ENCODE assay signal across 9 cellular contexts in the genomic region with DNA sequence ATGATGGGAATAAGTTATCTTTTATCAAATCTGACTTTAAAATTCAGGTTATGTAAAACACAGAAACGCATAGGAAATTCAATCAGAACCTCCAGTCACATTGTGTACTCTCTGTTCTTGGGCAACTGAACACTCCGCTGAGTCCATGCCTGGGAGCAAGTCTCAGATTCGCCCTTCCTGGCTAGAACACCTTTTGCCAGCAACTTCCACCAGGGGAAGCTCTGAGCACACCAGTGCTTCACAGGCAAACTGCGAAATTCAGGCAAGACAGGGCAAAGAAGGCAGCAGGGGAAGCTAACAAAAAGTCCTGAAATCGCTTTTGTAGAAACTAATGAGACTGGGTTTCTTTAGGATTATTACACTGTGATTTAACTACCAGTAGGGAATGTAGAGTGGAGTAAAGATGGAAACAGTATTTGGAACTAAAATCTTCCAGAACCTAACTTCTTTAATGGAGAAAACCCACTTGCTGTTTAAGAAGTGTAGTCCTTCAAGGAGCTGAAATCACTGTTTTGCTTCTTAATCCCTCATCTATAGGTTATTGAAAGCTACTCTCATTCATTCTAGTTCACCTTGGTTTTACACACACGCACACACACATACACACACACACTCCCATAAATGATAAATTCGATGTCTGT.
DNase-seq lines count a peak whose midpoint lies in the region; ATAC-seq, FAIRE-seq and TF ChIP-seq lines count a peak whose summit lies in the region.
"Had no signal": no experiment of that assay in that cellular context is flagged by ENCODE, and none has a peak within 500 bp of the region (broad histone marks: within the 10 kb centered on the region; RNA-seq: fewer than 3 reads in every experiment).

No MANE protein-coding gene starts in this region.

- peak; percentile 4 for DNase-seq in DND-41
- peak; percentile 5 for DNase-seq in H54 (ENCODE audit: insufficient read length, low spot score)
- peak; percentile 78 to 87 for DNase-seq in NCI-H446 (lab: John Stamatoyannopoulos, UW)
- peak; percentile 34 for DNase-seq in mammary epithelial cell
- DNase-seq in middle frontal gyrus (ENCODE audit: extremely low spot score, low spot score) = peak; percentile 44
- DNase-seq in stimulated activated effector memory CD8-positive, alpha-beta T cell treated with anti-CD3 and anti-CD28 coated beads, Interleukin-12 subunit alpha, Interleukin-12 subunit beta, amount 100 ng/mL, for 72 hours (ENCODE audit: low spot score in 2 of 2) = no peak
- no peak for DNase-seq in stimulated activated CD4-positive, alpha-beta T cell treated with anti-CD3 and anti-CD28 coated beads, Interleukin-4, amount 100 ng/mL, for 24 hours

- H3K4me1 ChIP-seq in DND-41 (ENCODE audit: insufficient read depth, low read length) (no peaks in the 10 kb centered on the region), mammary epithelial cell (ENCODE audit: insufficient read depth, low read length) (no peaks in the 10 kb centered on the region)

- no peak for FAIRE-seq in H54 (lab: Jason Lieb, UNC)

- peak; percentile 48 for TF ChIP-seq CTCF in DND-41 (IDR thresholded peaks at IDR 0.05; ENCODE audit: borderline replicate concordance, extremely low read depth, low read length, poor library complexity, severe bottlenecking)
- peak; percentile 46 to 91 for TF ChIP-seq CTCF in mammary epithelial cell (conservative IDR thresholded peaks at IDR 0.05 in 1 of 2, IDR thresholded peaks at IDR 0.05 in 1 of 2; ENCODE audit: extremely low read depth in 1 of 2, insufficient read depth in 1 of 2, low read depth in 1 of 2, low read length in 2 of 2)

- no peaks in the 10 kb centered on the region for H3K36me3 Mint-ChIP-seq in stimulated activated effector memory CD8-positive, alpha-beta T cell treated with anti-CD3 and anti-CD28 coated beads, Interleukin-12 subunit alpha, Interleukin-12 subunit beta, amount 100 ng/mL, for 72 hours
- H3K36me3 Mint-ChIP-seq: memory B cell had no signal

- H3K27ac Mint-ChIP-seq in stimulated activated effector memory CD8-positive, alpha-beta T cell treated with anti-CD3 and anti-CD28 coated beads, Interleukin-12 subunit alpha, Interleukin-12 subunit beta, amount 100 ng/mL, for 72 hours = no peak overlapping the region
- H3K27ac Mint-ChIP-seq: memory B cell had no signal

- H4K20me1 ChIP-seq in DND-41 (ENCODE audit: insufficient read depth, low read length) = no peaks in the 10 kb centered on the region
- H4K20me1 ChIP-seq in mammary epithelial cell (ENCODE audit: insufficient read depth, low read length) = no peaks in the 10 kb centered on the region

- H3K4me3 Mint-ChIP-seq in stimulated activated effector memory CD8-positive, alpha-beta T cell treated with anti-CD3 and anti-CD28 coated beads, Interleukin-12 subunit alpha, Interleukin-12 subunit beta, amount 100 ng/mL, for 72 hours = no peak overlapping the region
- H3K4me3 Mint-ChIP-seq: memory B cell had no signal

- intact Hi-C loops in mammary epithelial cell (cut with micrococcal nuclease) = loop anchor here (1.0 to 5.0 kb wide), 3 partner anchors 135 to 1897 kb away; no protein-coding TSS in a partner anchor

- H3K27me3 ChIP-seq in DND-41 (ENCODE audit: insufficient read depth, low read length, poor library complexity) (no peaks in the 10 kb centered on the region), mammary epithelial cell (ENCODE audit: insufficient read depth, low read length) (no peaks in the 10 kb centered on the region)

- CTCF ChIA-PET in mammary epithelial cell (lab: Charles Lee; ENCODE audit: low non-redundant PET) = no interaction called here

- H3K79me2 ChIP-seq in DND-41 (ENCODE audit: insufficient read depth, low read length) = no peaks in the 10 kb centered on the region
- H3K79me2 ChIP-seq in mammary epithelial cell (ENCODE audit: insufficient read depth, low read length) = no peaks in the 10 kb centered on the region

- dilution Hi-C loops in mammary epithelial cell (cut with HindIII; ENCODE audit: low sequenced_read_pairs) = no loop called here

- no peaks in the 10 kb centered on the region for H3K36me3 ChIP-seq in DND-41 (ENCODE audit: insufficient read depth, low read length)
- H3K36me3 ChIP-seq in mammary epithelial cell (ENCODE audit: insufficient read depth, low read length) = no peaks in the 10 kb centered on the region

- ATAC-seq in DND-41 (ENCODE audit: insufficient read depth, low read depth) (peak; percentile 50; the same call in 1 of the 3 replicates), HG03039 (IDR thresholded peaks at IDR 0.05; ENCODE audit: unreplicated experiment) (no peak)
- no peak for ATAC-seq in stimulated activated effector memory CD8-positive, alpha-beta T cell treated with anti-CD3 and anti-CD28 coated beads, Interleukin-12 subunit alpha, Interleukin-12 subunit beta, amount 100 ng/mL, for 72 hours

- H3K4me1 Mint-ChIP-seq in stimulated activated effector memory CD8-positive, alpha-beta T cell treated with anti-CD3 and anti-CD28 coated beads, Interleukin-12 subunit alpha, Interleukin-12 subunit beta, amount 100 ng/mL, for 72 hours = no peaks in the 10 kb centered on the region
- H3K4me1 Mint-ChIP-seq: memory B cell had no signal

- TF ChIP-seq POLR2A in H54 (IDR thresholded peaks at IDR 0.05; ENCODE audit: low read depth, low read length) = no peak

- H3K27ac ChIP-seq in DND-41 (ENCODE audit: low read length) = no peak overlapping the region
- no peak overlapping the region for H3K27ac ChIP-seq in mammary epithelial cell (ENCODE audit: insufficient read depth, low read depth, low read length)

- no peak overlapping the region for H3K4me3 ChIP-seq in DND-41 (ENCODE audit: low read depth in 1 of 2, low read length in 2 of 2)
- no peak overlapping the region for H3K4me3 ChIP-seq in mammary epithelial cell (replicated peaks in 1 of 3; ENCODE audit: insufficient read depth in 1 of 3, low read depth in 2 of 3, low read length in 3 of 3)

- no peaks in the 10 kb centered on the region for H3K9me3 Mint-ChIP-seq in stimulated activated effector memory CD8-positive, alpha-beta T cell treated with anti-CD3 and anti-CD28 coated beads, Interleukin-12 subunit alpha, Interleukin-12 subunit beta, amount 100 ng/mL, for 72 hours

- in situ Hi-C loops in mammary epithelial cell (cut with MboI; ENCODE audit: low sequenced_read_pairs in 2 of 2) = no loop called here

- H3K4me2 ChIP-seq in DND-41 (ENCODE audit: insufficient read depth, low read length) = no peak overlapping the region
- no peak overlapping the region for H3K4me2 ChIP-seq in mammary epithelial cell (ENCODE audit: insufficient read depth, low read depth, low read length)

- BruUV-seq in mammary epithelial cell (replicated peaks; lab: Mats Ljungman, UMichigan) = no TSS peak

- H3K9me3 ChIP-seq in DND-41 (ENCODE audit: insufficient read depth, low read length, severe bottlenecking) (no peaks in the 10 kb centered on the region), mammary epithelial cell (replicated peaks; ENCODE audit: insufficient read depth, low read length) (no peaks in the 10 kb centered on the region)

- H2AFZ ChIP-seq in DND-41 (ENCODE audit: low read depth, low read length) = no peak overlapping the region
- H2AFZ ChIP-seq in mammary epithelial cell (ENCODE audit: low read depth, low read length) = no peak overlapping the region

- WGBS in mammary epithelial cell (ENCODE audit: low coverage, missing lambda C conversion rate) = 6% methylated on average over 7 of the region's 7 CpGs

- H3K9ac ChIP-seq in DND-41 (ENCODE audit: low read depth, low read length) (no peak overlapping the region), mammary epithelial cell (ENCODE audit: insufficient read depth, low read length) (no peak overlapping the region)

Comparison
In these comparisons a context has a peak if more than half of its experiments do, and no peak if none do; other contexts are left out.
1. DNase-seq: peak in DND-41 (single experiment), H54 (single experiment), NCI-H446 (2 of 2), mammary epithelial cell (single experiment) and middle frontal gyrus (single experiment); none in stimulated activated effector memory CD8-positive, alpha-beta T cell treated with anti-CD3 and anti-CD28 coated beads, Interleukin-12 subunit alpha, Interleukin-12 subunit beta, amount 100 ng/mL, for 72 hours (0 of 2) and stimulated activated CD4-positive, alpha-beta T cell treated with anti-CD3 and anti-CD28 coated beads, Interleukin-4, amount 100 ng/mL, for 24 hours (single experiment).